ENCODE assay signal across 16 cellular contexts in genomic region chr6:79261666-79262065, GRCh38. TPM values are rescaled to one million over a fixed set of nuclear protein-coding genes. Genes with fewer than 3 reads are reported as not detected.
DNase-seq lines count a peak whose midpoint lies in the region; ATAC-seq, FAIRE-seq and TF ChIP-seq lines count a peak whose summit lies in the region.
"Had no signal": no experiment of that assay in that cellular context is flagged by ENCODE, and none has a peak within 500 bp of the region (broad histone marks: within the 10 kb centered on the region; RNA-seq: fewer than 3 reads in every experiment).

No MANE protein-coding gene starts in this region.

- CTCF ChIA-PET in A673 (lab: Charles Lee) = no interaction called here
- CTCF ChIA-PET in H1 (lab: Charles Lee; ENCODE audit: partially characterized antibody) = interaction anchor here (1.0 to 1.6 kb wide), 3 partner anchors 10 to 205 kb away, joined by 3 to 5 read pairs (median 3); no protein-coding TSS in a partner anchor

- POLR2A ChIA-PET in A673 (lab: Charles Lee; ENCODE audit: low non-redundant PET) = no interaction called here
- POLR2A ChIA-PET in H1 (lab: Charles Lee; ENCODE audit: partially characterized antibody) = no interaction called here

- H3K4me1 ChIP-seq in A673 (ENCODE audit: insufficient read depth, low read length, poor library complexity, severe bottlenecking) (no peaks in the 10 kb centered on the region), GM23338 (ENCODE audit: insufficient read depth) (no peaks in the 10 kb centered on the region), H1 (replicated peaks in 1 of 4; ENCODE audit: control insufficient read depth in 3 of 4, insufficient read depth in 4 of 4, low read length in 3 of 4) (no peaks in the 10 kb centered on the region)

- peak; percentile 20 for DNase-seq in A673 (ENCODE audit: low spot score)
- no peak for DNase-seq in GM23338 (ENCODE audit: low spot score)
- DNase-seq in NCI-H82 (lab: John Stamatoyannopoulos, UW) = peak; percentile 92
- DNase-seq in H1 (ENCODE audit: low read depth in 1 of 2, low spot score in 2 of 2) = no peak
- DNase-seq in stimulated activated naive CD8-positive, alpha-beta T cell treated with anti-CD3 and anti-CD28 coated beads, Interleukin-15, amount 100 ng/mL, for 72 hours = no peak
- DNase-seq in NCI-H2227 (lab: John Stamatoyannopoulos, UW; ENCODE audit: unreplicated experiment) = no peak
- DNase-seq: C1 segment of cervical spinal cord; CD4-positive, alpha-beta T cell; DMS79; H7 had no signal

- H2BK20ac ChIP-seq in H1 (ENCODE audit: low read length) = no peak overlapping the region

- H4K5ac ChIP-seq in H1 (ENCODE audit: insufficient read length, low read depth, low read length) = no peak overlapping the region

- no peaks in the 10 kb centered on the region; the same call in 2 of the 3 replicates for H3K4me1 Mint-ChIP-seq in GM23338
- no peaks in the 10 kb centered on the region for H3K4me1 Mint-ChIP-seq in stimulated activated naive CD8-positive, alpha-beta T cell treated with anti-CD3 and anti-CD28 coated beads, Interleukin-15, amount 100 ng/mL, for 72 hours
- H3K4me1 Mint-ChIP-seq: B cell, IgD-negative memory B cell had no signal

- peaks cover 22% of the 10 kb centered on the region for H3K9me3 Mint-ChIP-seq in GM23338
- H3K9me3 Mint-ChIP-seq in stimulated activated naive CD8-positive, alpha-beta T cell treated with anti-CD3 and anti-CD28 coated beads, Interleukin-15, amount 100 ng/mL, for 72 hours = peaks cover 16 to 33% of the 10 kb centered on the region in 2 donors

- H2AK5ac ChIP-seq in H1 (ENCODE audit: low read depth, low read length) = no peak overlapping the region

- H3K27me3 Mint-ChIP-seq in GM23338 (ENCODE audit: insufficient read depth, low read depth, poor library complexity) = peaks cover 3% of the 10 kb centered on the region
- H3K27me3 Mint-ChIP-seq in stimulated activated naive CD8-positive, alpha-beta T cell treated with anti-CD3 and anti-CD28 coated beads, Interleukin-15, amount 100 ng/mL, for 72 hours = peaks cover 23% of the 10 kb centered on the region

- H2BK15ac ChIP-seq in H1 (ENCODE audit: low read length) = no peak overlapping the region

- no peaks in the 10 kb centered on the region for H4K20me1 ChIP-seq in GM23338 (replicated peaks; ENCODE audit: insufficient read depth)
- H4K20me1 ChIP-seq in H1 (replicated peaks in 1 of 2; ENCODE audit: control insufficient read depth in 1 of 2, insufficient read depth in 2 of 2, low read length in 2 of 2) = no peaks in the 10 kb centered on the region

- H3K9me3 ChIP-seq in A673 (ENCODE audit: low read depth, low read length, poor library complexity, severe bottlenecking) (no peaks in the 10 kb centered on the region), H1 (ENCODE audit: insufficient read depth in 2 of 2, low read depth in 1 of 2, low read length in 1 of 2) (peaks cover 3 to 10% of the 10 kb centered on the region in 2 experiments; a peak in 1 of 4 replicates)

- H3K4ac ChIP-seq in H1 (replicated peaks; ENCODE audit: insufficient read length, low read depth, low read length) = no peak overlapping the region

- BruUV-seq in A673 (replicated peaks; lab: Mats Ljungman, UMichigan) = no TSS peak

- H2AFZ ChIP-seq in GM23338 = peak overlapping the region; percentile 74; the same call in 1 of the 2 replicates
- no peak overlapping the region for H2AFZ ChIP-seq in H1 (ENCODE audit: low read length)

- H3K4me3 ChIP-seq in A673 (ENCODE audit: low read depth, low read length, poor library complexity, severe bottlenecking) (no peak overlapping the region), GM23338 (no peak overlapping the region), H1 (ENCODE audit: extremely low read depth in 1 of 4, insufficient read depth in 2 of 4, low read depth in 3 of 4, low read length in 4 of 4) (no peak overlapping the region)

- peaks cover 14% of the 10 kb centered on the region; the same call in 1 of the 3 replicates for H3K36me3 Mint-ChIP-seq in GM23338 (ENCODE audit: low read depth)

- TF ChIP-seq RAD21 in H1 (IDR thresholded peaks at IDR 0.05 in 1 of 2, conservative IDR thresholded peaks at IDR 0.05 in 1 of 2; ENCODE audit: low read depth in 2 of 2, low read length in 2 of 2) = no peak

- TF ChIP-seq CTCF in A673 (conservative IDR thresholded peaks at IDR 0.05; ENCODE audit: low read depth, low read length) = no peak
- no peak for TF ChIP-seq CTCF in GM23338 (conservative IDR thresholded peaks at IDR 0.05; ENCODE audit: low read depth in 2 of 2)
- TF ChIP-seq CTCF in H1 (IDR thresholded peaks at IDR 0.05; ENCODE audit: control extremely low read depth in 1 of 3, insufficient read depth in 1 of 3, low read depth in 1 of 3, low read length in 3 of 3) = no peak

- no peak overlapping the region for H3K23ac ChIP-seq in H1 (ENCODE audit: insufficient read length)

- no peak overlapping the region for H3K14ac ChIP-seq in H1 (ENCODE audit: insufficient read length)

- no peak overlapping the region for H3K4me3 Mint-ChIP-seq in GM23338
- H3K4me3 Mint-ChIP-seq in stimulated activated naive CD8-positive, alpha-beta T cell treated with anti-CD3 and anti-CD28 coated beads, Interleukin-15, amount 100 ng/mL, for 72 hours = no peak overlapping the region
- H3K4me3 Mint-ChIP-seq: B cell; CD4-positive, alpha-beta T cell had no signal

- ATAC-seq in GM23338 = peak; percentile 48; the same call in 1 of the 3 replicates
- ATAC-seq in GM19035 (IDR thresholded peaks at IDR 0.05; ENCODE audit: unreplicated experiment) = no peak
- ATAC-seq in HG02571 (IDR thresholded peaks at IDR 0.05; ENCODE audit: unreplicated experiment) = no peak
- ATAC-seq in stimulated activated naive CD8-positive, alpha-beta T cell treated with anti-CD3 and anti-CD28 coated beads, Interleukin-15, amount 100 ng/mL, for 72 hours = no peak

- H3K9ac ChIP-seq in H1 (replicated peaks in 1 of 4; ENCODE audit: extremely low read depth in 1 of 4, low read depth in 3 of 4, low read length in 3 of 4) = no peak overlapping the region

- no peaks in the 10 kb centered on the region for H3K79me2 ChIP-seq in GM23338 (replicated peaks; ENCODE audit: insufficient read depth)
- H3K79me2 ChIP-seq in H1 (ENCODE audit: control insufficient read depth in 1 of 2, insufficient read depth in 2 of 2, low read length in 2 of 2) = no peaks in the 10 kb centered on the region

- H3K27me3 ChIP-seq in A673 (replicated peaks; ENCODE audit: insufficient read depth, low read depth, low read length, poor library complexity) = no peaks in the 10 kb centered on the region
- H3K27me3 ChIP-seq in GM23338 (ENCODE audit: insufficient read depth) = no peaks in the 10 kb centered on the region
- no peaks in the 10 kb centered on the region for H3K27me3 ChIP-seq in H1 (replicated peaks in 1 of 4; ENCODE audit: control insufficient read depth in 3 of 4, extremely low read depth in 1 of 4, insufficient read depth in 3 of 4, low read length in 3 of 4)

- intact Hi-C loops in A673 (cut with micrococcal nuclease; ENCODE audit: unreplicated experiment) = no loop called here

- H3K18ac ChIP-seq in H1 (ENCODE audit: extremely low read depth, low read length) = no peak overlapping the region

- H4K8ac ChIP-seq in H1 (ENCODE audit: extremely low read depth, insufficient read depth, low read length) = no peak overlapping the region

- no peak overlapping the region for H2BK5ac ChIP-seq in H1 (ENCODE audit: low read depth, low read length)

- H3F3A ChIP-seq in GM23338 (replicated peaks; ENCODE audit: low read depth) = no peaks in the 10 kb centered on the region

- no peak for FAIRE-seq in H1 (lab: Jason Lieb, UNC)
- FAIRE-seq: G401.6, GM12891 had no signal

- WGBS in H1 (ENCODE audit: extremely low coverage in 1 of 2, insufficient coverage in 1 of 2, insufficient read length in 1 of 2, insufficient replicate concordance in 2 of 2, low coverage in 1 of 2, low lambda C conversion rate in 2 of 2, missing lambda C conversion rate in 1 of 2), 2 experiments = 73% methylated on average over 5 of the region's 5 CpGs; no CpG with 5 or more reads in 1 of the 2 experiments

- H3K36me3 ChIP-seq in A673 (ENCODE audit: insufficient read depth, low read length, poor library complexity, severe bottlenecking) (no peaks in the 10 kb centered on the region), GM23338 (ENCODE audit: insufficient read depth) (no peaks in the 10 kb centered on the region), H1 (ENCODE audit: control insufficient read depth in 2 of 4, insufficient read depth in 4 of 4, low read length in 3 of 4) (no peaks in the 10 kb centered on the region)

- H2BK12ac ChIP-seq in H1 (ENCODE audit: low read depth, low read length) = no peak overlapping the region

- H3K79me1 ChIP-seq in H1 (ENCODE audit: low read depth, low read length) = no peaks in the 10 kb centered on the region

- H3K4me2 ChIP-seq in GM23338 (no peak overlapping the region), H1 (ENCODE audit: insufficient read depth in 1 of 2, low read depth in 2 of 2, low read length in 2 of 2) (no peak overlapping the region)

- TF ChIP-seq EP300 in H1 (IDR thresholded peaks at IDR 0.05; ENCODE audit: borderline replicate concordance in 1 of 2, low read depth in 2 of 2, low read length in 2 of 2) = no peak

- no peaks in the 10 kb centered on the region for H3K23me2 ChIP-seq in H1 (ENCODE audit: low read depth, low read length)

- no peak overlapping the region for H2BK120ac ChIP-seq in H1 (replicated peaks; ENCODE audit: low read depth, low read length)

- TF ChIP-seq POLR2A in H1 (IDR thresholded peaks at IDR 0.05; ENCODE audit: control extremely low read depth in 1 of 2, low read depth in 2 of 2, low read length in 2 of 2) = no peak

- H3K56ac ChIP-seq in H1 (replicated peaks; ENCODE audit: insufficient read length, low read depth, low read length) = no peak overlapping the region

- H3K27ac ChIP-seq in A673 (ENCODE audit: low read depth, low read length, poor library complexity, severe bottlenecking) = no peak overlapping the region
- no peak overlapping the region for H3K27ac ChIP-seq in GM23338 (ENCODE audit: low read depth)
- no peak overlapping the region for H3K27ac ChIP-seq in H1 (ENCODE audit: low read depth, low read length)

- no peak overlapping the region for H4K91ac ChIP-seq in H1 (replicated peaks; ENCODE audit: insufficient read length, low read length)

- no peak overlapping the region for H3K27ac Mint-ChIP-seq in GM23338
- H3K27ac Mint-ChIP-seq in stimulated activated naive CD8-positive, alpha-beta T cell treated with anti-CD3 and anti-CD28 coated beads, Interleukin-15, amount 100 ng/mL, for 72 hours = no peak overlapping the region
- H3K27ac Mint-ChIP-seq: B cell; CD4-positive, alpha-beta T cell; IgD-negative memory B cell had no signal

- peaks cover 20% of the 10 kb centered on the region for H3K9me2 ChIP-seq in GM23338 (ENCODE audit: insufficient read depth)

RNA-seq across cellular contexts. Expression of gene HMGN3, which starts 27.2 kb away (rescaled TPM):
- 83.8 and 87.2 TPM in 2 replicates for total RNA-seq in A673 (2021)
- total RNA-seq in GM23338 (2014; rRNA removed; shearing (Covaris generic)) = 166 and 193 TPM in 2 replicates
- polyA plus RNA-seq in GM23338 (2016; fragmentation: Nextera tagmentation; extraction: Ambion mirVana) (868 and 956 TPM in 2 replicates), H1 (2011; rRNA removed) (54.8 and 84.4 TPM in 2 replicates)
- 167 and 174 TPM in 2 replicates for total RNA-seq in H1 (2021; fragmentation: NEBNext Ultra II Directional; extraction: Animal tissue kit (Norgen Biotek cat#: 25700))
- polyA plus RNA-seq in H1 (2011; cell fraction: cytosol; rRNA removed) = 206 TPM
- 58.2 TPM for polyA plus RNA-seq in H1 (2011; cell fraction: nucleus; rRNA removed)
- polyA plus RNA-seq in H1 (2012, experiment 1 of 2) = 145 to 244 TPM (median 151 TPM) in 4 replicates
- 44.7 TPM for polyA plus RNA-seq in H1 (2012, experiment 2 of 2)
- 195 TPM for polyA plus RNA-seq in H1 (2013, experiment 1 of 2)
- 201 TPM for polyA plus RNA-seq in H1 (2013, experiment 2 of 2)
- 15.1 and 22.6 TPM in 2 replicates for polyA minus RNA-seq in H1 (2011; rRNA and poly(A)+ RNA removed)
- polyA minus RNA-seq in H1 (2011; cell fraction: cytosol; rRNA and poly(A)+ RNA removed) = 36.2 TPM
- polyA minus RNA-seq in H1 (2011; cell fraction: nucleus; rRNA and poly(A)+ RNA removed) = 28.1 TPM

Comparison
In these comparisons a context has a peak if more than half of its experiments do, and no peak if none do; other contexts are left out.
1. DNase-seq: peak in A673 (single experiment) and NCI-H82 (single experiment); none in GM23338 (single experiment), H1 (0 of 2), stimulated activated naive CD8-positive, alpha-beta T cell treated with anti-CD3 and anti-CD28 coated beads, Interleukin-15, amount 100 ng/mL, for 72 hours (0 of 2) and NCI-H2227 (single experiment).